In genomic region chr12:75756112-75756511, GRCh38 we compare ENCODE assay signal across 27 cellular contexts.
"Had no signal": no experiment of that assay in that cellular context is flagged by ENCODE, and none has a peak within 500 bp of the region (broad histone marks: within the 10 kb centered on the region; RNA-seq: fewer than 3 reads in every experiment).

No MANE protein-coding gene starts in this region.

- H3K27ac ChIP-seq: ascending aorta, cardiac muscle cell, colonic mucosa, RWPE1 had no signal

- ATAC-seq: activated CD8-positive, alpha-beta T cell treated with anti-CD3 and anti-CD28 coated beads for 36 hours; activated T-cell treated with anti-CD3 and anti-CD28 coated beads, Interleukin-2, amount 50 U/mL, for 72 hours; activated T-helper 17 cell treated with anti-CD3 and anti-CD28 coated beads, Interleukin-2, amount 50 U/mL, for 72 hours; PC-3; Right ventricle myocardium inferior had no signal

- DNase-seq: activated CD4-positive, alpha-beta T cell treated with anti-CD3 and anti-CD28 coated beads, Interleukin-2, amount 10 ng/mL, durations not matched to agents 24 days and 14 days; activated CD4-positive, alpha-beta T cell treated with anti-CD3 and anti-CD28 coated beads, Interleukin-2, amount 50 U/mL, for 4 hours; activated CD8-positive, alpha-beta T cell treated with anti-CD3 and anti-CD28 coated beads for 36 hours; activated effector memory CD4-positive, alpha-beta T cell treated with anti-CD3 and anti-CD28 coated beads, Interleukin-2, amount 50 U/mL, for 16 hours; activated naive CD4-positive, alpha-beta T cell; activated naive CD8-positive, alpha-beta T cell treated with anti-CD3 and anti-CD28 coated beads, Interleukin-2, amount 10 ng/mL, durations not matched to agents 7 days and 5 days; activated T-cell treated with anti-CD3 and anti-CD28 coated beads, Interleukin-2, amount 50 U/mL, for 1 hour; activated T-cell treated with anti-CD3 and anti-CD28 coated beads, Interleukin-2, amount 50 U/mL, for 72 hours; amygdala; colonic mucosa; NCI-H1048; NCI-H146; NCI-H187; NCI-H2029 treated with DMSO at 0.1 percent for 48 hours; NCI-H2107; NCI-H2171; NCI-H526 treated with DMSO at 0.1 percent for 48 hours; NK-92 treated with Interleukin-12 subunit alpha and Interleukin-12 subunit beta, amount 100 ng/mL, for 24 hours; PC-3; SIG-M5; SW 1271; T1000 had no signal
